In genomic region chr14:35866595-35867279, GRCh38 we compare ENCODE assay signal across 2 cellular contexts.
TF ChIP-seq lines count a peak whose summit lies in the region.

No MANE protein-coding gene starts in this region.

TF ChIP-seq in HepG2, 621 proteins besides CTCF, POLR2A, EP300 and RAD21:
- TF ChIP-seq ZNF24 (IDR thresholded peaks at IDR 0.05): peak; percentile 84
- TF ChIP-seq ZSCAN22 (CRISPR knock-in tag; IDR thresholded peaks at IDR 0.05): no peak
- TF ChIP-seq FOXO4 (CRISPR knock-in tag; conservative IDR thresholded peaks at IDR 0.05): 0 out of 2 replicates have a peak, but pooled peaks have one; percentile 30

TF ChIP-seq in SK-N-SH, 30 proteins besides CTCF, POLR2A, EP300 and RAD21:
- TF ChIP-seq MXI1 (IDR thresholded peaks at IDR 0.05; ENCODE audit: low read depth, low read length) (no peak), SMC3 (IDR thresholded peaks at IDR 0.05; ENCODE audit: low read depth, low read length) (no peak), RCOR1 (IDR thresholded peaks at IDR 0.05; ENCODE audit: low read length) (no peak), USF1 (IDR thresholded peaks at IDR 0.05; ENCODE audit: borderline replicate concordance, low read depth) (no peak), EZH2phosphoT487 (IDR thresholded peaks at IDR 0.05; ENCODE audit: borderline replicate concordance, low read depth) (no peak), JUND (IDR thresholded peaks at IDR 0.05) (no peak), USF2 (IDR thresholded peaks at IDR 0.05; ENCODE audit: borderline replicate concordance, low read depth, low read length) (no peak), GATA2 (CRISPR knock-in tag; IDR thresholded peaks at IDR 0.05) (no peak), POLR2AphosphoS5 (IDR thresholded peaks at IDR 0.05; ENCODE audit: low read depth, low read length) (no peak), GABPA (IDR thresholded peaks at IDR 0.05; ENCODE audit: low read depth) (no peak), IRF3 (IDR thresholded peaks at IDR 0.05; ENCODE audit: low read depth, low read length) (no peak), PBX3 (IDR thresholded peaks at IDR 0.05) (no peak), ZBTB33 (IDR thresholded peaks at IDR 0.05; ENCODE audit: borderline replicate concordance, low read depth) (no peak), NRF1 (IDR thresholded peaks at IDR 0.05; ENCODE audit: low read depth, low read length) (no peak), NFIC (IDR thresholded peaks at IDR 0.05; ENCODE audit: borderline replicate concordance) (no peak), RFX5 (IDR thresholded peaks at IDR 0.05; ENCODE audit: low read length) (no peak), FOXJ3 (CRISPR knock-in tag; IDR thresholded peaks at IDR 0.05) (no peak), MEF2A (IDR thresholded peaks at IDR 0.05; ENCODE audit: borderline replicate concordance, low read depth) (no peak)
